Comparison of ENCODE assay signal across 8 cellular contexts in genomic region chr16:70523621-70524405, GRCh38. TPM values are rescaled to one million over a fixed set of nuclear protein-coding genes. Genes with fewer than 3 reads are reported as not detected.
A peak's percentile ranks its signal among the peaks of the same experiment; 100 is the strongest.
DNase-seq lines count a peak whose midpoint lies in the region; ATAC-seq, FAIRE-seq and TF ChIP-seq lines count a peak whose summit lies in the region.

Gene SF3B3, plus strand, starts transcription at chr16:70523816. Its CDS starts 2,841 bp downstream, at chr16:70526657.

- DNase-seq in NCI-H2227 (lab: John Stamatoyannopoulos, UW; ENCODE audit: unreplicated experiment) = peak; percentile 79
- peak; percentile 73 for DNase-seq in activated B cell treated with CpG ODN at 0.5 μM for 24 hours
- peak; percentile 73 for DNase-seq in cerebellum (ENCODE audit: low spot score)
- DNase-seq in kidney = peak; percentile 80
- peak; percentile 41 to 44 for DNase-seq in stimulated activated CD4-positive, alpha-beta T cell treated with anti-CD3 and anti-CD28 coated beads, Interleukin-1b, Interleukin-23, amount 100 ng/mL, for 1 hour (ENCODE audit: low read depth in 2 of 2)

- peak within 1 kb of the TSS; percentile 99 for H3K4me3 Mint-ChIP-seq in activated B cell treated with CpG ODN at 0.5 μM for 24 hours

- no peak for FAIRE-seq in kidney (lab: Jason Lieb, UNC)

- POLR2A ChIA-PET in activated B cell treated with CpG ODN at 0.5 μM for 24 hours (lab: Charles Lee) = interaction anchor here (0.6 to 3.5 kb wide), 20 partner anchors 10 to 961 kb away, joined by 3 to 28 read pairs (median 5); partner anchors contain the start of genes AARS1, DDX19A, DDX19B and EXOSC6

- H3K9ac ChIP-seq in kidney (ENCODE audit: low read length in 2 of 2) = peak within 1 kb of the TSS; percentile 85 to 96

- ATAC-seq in GM18498 (IDR thresholded peaks at IDR 0.05; ENCODE audit: unreplicated experiment) = peak; percentile 50
- ATAC-seq in HG02981 (IDR thresholded peaks at IDR 0.05; ENCODE audit: unreplicated experiment) = peak; percentile 45
- peak; percentile 71 for ATAC-seq in activated B cell treated with CpG ODN at 0.5 μM for 24 hours (ENCODE audit: low read depth)
- ATAC-seq in GM21576 (IDR thresholded peaks at IDR 0.05; ENCODE audit: unreplicated experiment) = no peak

- no peak for TF ChIP-seq CTCF in activated B cell treated with CpG ODN at 0.5 μM for 24 hours (IDR thresholded peaks at IDR 0.05)
- no peak for TF ChIP-seq CTCF in kidney (IDR thresholded peaks at IDR 0.05; ENCODE audit: borderline replicate concordance, extremely low read depth, insufficient read depth)

- H3K27ac ChIP-seq in kidney (ENCODE audit: low read depth in 2 of 2, low read length in 2 of 2) = peak within 1 kb of the TSS; percentile 83 to 91

- H3K27ac Mint-ChIP-seq in activated B cell treated with CpG ODN at 0.5 μM for 24 hours = peak within 1 kb of the TSS; percentile 99

- intact Hi-C loops in activated B cell treated with CpG ODN at 0.5 μM for 24 hours (cut with micrococcal nuclease) (loop anchor here (1.0 to 10.0 kb wide), 10 partner anchors 70 to 1209 kb away; partner anchors contain the start of genes AARS1, CMTR2, DDX19A and EXOSC6), kidney (cut with DNase I) (no loop called here)

- peaks cover 42% of the 10 kb centered on the region for H3K36me3 Mint-ChIP-seq in activated B cell treated with CpG ODN at 0.5 μM for 24 hours (ENCODE audit: low read depth)

- H3K4me1 ChIP-seq in kidney (ENCODE audit: control insufficient read depth in 1 of 2, insufficient read depth in 1 of 2, low read depth in 1 of 2, low read length in 2 of 2) = peaks cover 4 to 10% of the 10 kb centered on the region in 2 donors

- H3K4me3 ChIP-seq in kidney (ENCODE audit: low read length in 2 of 2) = peak within 1 kb of the TSS; percentile 95 to 99

- no peaks in the 10 kb centered on the region for H3K27me3 Mint-ChIP-seq in activated B cell treated with CpG ODN at 0.5 μM for 24 hours

- peaks cover 1 to 10% of the 10 kb centered on the region in 2 donors for H3K36me3 ChIP-seq in kidney (ENCODE audit: control insufficient read depth in 1 of 2, insufficient read depth in 2 of 2, low read length in 2 of 2)

- no peaks in the 10 kb centered on the region for H3K9me3 Mint-ChIP-seq in activated B cell treated with CpG ODN at 0.5 μM for 24 hours

- CTCF ChIA-PET in activated B cell treated with CpG ODN at 0.5 μM for 24 hours (lab: Charles Lee) = interaction anchor here (0.9 to 1.7 kb wide), 4 partner anchors 15 to 154 kb away, joined by 3 to 7 read pairs (median 4); no protein-coding TSS in a partner anchor

- no peaks in the 10 kb centered on the region for H3K9me3 ChIP-seq in kidney (ENCODE audit: control insufficient read depth in 1 of 2, low read length in 2 of 2)

- peaks cover 56% of the 10 kb centered on the region for H3K4me1 Mint-ChIP-seq in activated B cell treated with CpG ODN at 0.5 μM for 24 hours

RNA-seq across cellular contexts. Expression of gene SF3B3, which starts in this region (rescaled TPM):
- total RNA-seq in activated B cell treated with CpG ODN at 0.5 μM for 24 hours = 444 and 463 TPM in 2 replicates
- 121 TPM for total RNA-seq in cerebellum
- 246 TPM for total RNA-seq in kidney
- 92.9 TPM for polyA plus RNA-seq in kidney (ENCODE audit: insufficient read depth, low read depth, low replicate concordance)
